ENCODE assay signal across 9 cellular contexts in the genomic region with DNA sequence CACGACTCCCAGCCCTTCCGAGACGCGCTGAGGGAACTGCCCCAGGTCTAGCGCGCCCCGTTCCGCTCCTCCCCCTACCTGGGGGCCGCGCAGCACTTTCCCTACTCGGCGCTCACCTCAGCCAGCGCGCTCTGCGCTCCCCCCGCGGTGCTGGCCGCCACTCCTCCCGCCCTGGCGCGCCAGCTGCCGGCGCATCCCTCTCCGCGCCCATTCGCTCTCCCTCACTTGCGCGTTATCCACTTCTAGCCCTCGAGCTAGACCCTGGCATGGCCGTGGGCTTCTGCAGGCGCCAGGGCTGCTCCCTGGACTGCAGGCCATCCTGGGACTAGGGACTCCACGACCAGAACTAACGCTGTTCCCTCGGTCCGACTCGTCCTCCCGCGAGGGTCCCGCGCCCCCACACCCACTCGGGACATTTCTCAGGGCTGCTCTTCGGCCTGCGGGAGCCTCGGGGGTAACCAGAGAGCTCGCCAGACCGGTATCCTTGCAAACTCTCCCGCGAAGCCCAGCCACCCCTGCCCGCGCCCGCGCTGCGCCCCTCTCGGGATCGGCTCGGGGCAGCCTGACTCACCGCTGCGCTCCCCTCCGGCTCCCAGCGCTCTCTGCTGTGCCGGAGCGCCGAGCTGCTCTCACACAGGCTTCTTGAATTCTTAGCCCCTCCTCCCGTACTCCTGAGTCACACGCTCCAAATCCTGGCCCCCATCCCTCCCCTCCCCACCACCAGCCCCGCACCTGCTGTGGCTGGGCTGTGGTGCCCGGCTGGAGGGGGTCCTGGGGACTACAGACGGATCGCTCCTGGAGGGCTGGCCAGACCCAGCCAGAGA. TPM values are rescaled to one million over a fixed set of nuclear protein-coding genes. Genes with fewer than 3 reads are reported as not detected.
DNase-seq lines count a peak whose midpoint lies in the region; ATAC-seq and TF ChIP-seq lines count a peak whose summit lies in the region.
"Had no signal": no experiment of that assay in that cellular context is flagged by ENCODE, and none has a peak within 500 bp of the region (broad histone marks: within the 10 kb centered on the region; RNA-seq: fewer than 3 reads in every experiment).

Gene NGF, minus strand, starts transcription at position 617 of the 824 bp plus-strand sequence. CDS start 51,454 bp downstream, outside the sequence.

- H3K27me3 ChIP-seq in tibial nerve, result peaks cover 0 to 7% of the 10 kb centered on the region in 2 donors

- peak in 1 of 2 donors; percentile 61 for TF ChIP-seq POLR2A in tibial nerve (IDR thresholded peaks at IDR 0.05)

- WGBS in tibial nerve, 2 donors, result 1 to 2% methylated on average over 47 to 63 of the region's 69 CpGs

- no peak for TF ChIP-seq CTCF in astrocyte of the cerebellum (IDR thresholded peaks at IDR 0.05; ENCODE audit: low read depth, low read length, missing control alignments)
- peak in 1 of 5 experiments; percentile 27 for TF ChIP-seq CTCF in tibial nerve (IDR thresholded peaks at IDR 0.05)

- H3K4me3 ChIP-seq in astrocyte of the cerebellum (ENCODE audit: low read depth, low read length), result peak within 1 kb of the TSS; percentile 83
- peak within 1 kb of the TSS; percentile 45 to 63 (median 52) for H3K4me3 ChIP-seq in tibial nerve

- DNase-seq in DMS153 treated with DMSO at 0.1 percent for 48 hours (lab: John Stamatoyannopoulos, UW; ENCODE audit: unreplicated experiment), result peak; percentile 31
- no peak for DNase-seq in DMS153 (lab: John Stamatoyannopoulos, UW)
- DNase-seq in astrocyte of the cerebellum (ENCODE audit: low read depth), result peak; percentile 36
- DNase-seq in iPS-NIHi11 (ENCODE audit: low spot score), result peak; percentile 86
- DNase-seq in tibial nerve (ENCODE audit: low spot score in 2 of 2), result peak in 1 of 2 donors; percentile 31
- no peak for DNase-seq in NCI-H2196 (lab: John Stamatoyannopoulos, UW; ENCODE audit: unreplicated experiment)

- ATAC-seq in HG02938 (IDR thresholded peaks at IDR 0.05; ENCODE audit: unreplicated experiment) (no peak), GM18907 (IDR thresholded peaks at IDR 0.05; ENCODE audit: unreplicated experiment) (no peak)

- H3K27ac ChIP-seq in tibial nerve, result peak within 1 kb of the TSS; percentile 80 to 93 (median 86)
- H3K27ac ChIP-seq: 22Rv1 had no signal

- H3K36me3 ChIP-seq in tibial nerve, result no peaks in the 10 kb centered on the region

- TF ChIP-seq EP300 in tibial nerve (IDR thresholded peaks at IDR 0.05), result peak in 1 of 2 donors; percentile 55

- peaks cover 0 to 65% (median 16%) of the 10 kb centered on the region in 4 donors for H3K4me1 ChIP-seq in tibial nerve

- no peaks in the 10 kb centered on the region for H3K9me3 ChIP-seq in tibial nerve

- in situ Hi-C loops in astrocyte of the cerebellum (cut with HindIII; ENCODE audit: low sequenced_read_pairs), result no loop called here

RNA-seq across cellular contexts. Expression of gene NGF, which starts in this region (rescaled TPM):
- total RNA-seq in tibial nerve, result 10 to 100 TPM in 2 of 4 donors, 1 to 10 TPM in 2; 3.6 to 20.4 (median 7.4) TPM

Comparison
In these comparisons a context has a peak if more than half of its experiments do, and no peak if none do; other contexts are left out.
1. DNase-seq: peak in DMS153 treated with DMSO at 0.1 percent for 48 hours (single experiment), astrocyte of the cerebellum (single experiment) and iPS-NIHi11 (single experiment); none in DMS153 (single experiment) and NCI-H2196 (single experiment).